ENCODE assay signal across 8 cellular contexts in genomic region chr11:13335319-13335718, GRCh38. TPM values are rescaled to one million over a fixed set of nuclear protein-coding genes. Genes with fewer than 3 reads are reported as not detected.
A peak's percentile ranks its signal among the peaks of the same experiment; 100 is the strongest.
DNase-seq lines count a peak whose midpoint lies in the region; ATAC-seq and TF ChIP-seq lines count a peak whose summit lies in the region.

No MANE protein-coding gene starts in this region.

- intact Hi-C loops in activated B cell treated with CpG ODN at 0.5 μM for 24 hours (cut with micrococcal nuclease) = loop anchor here (1.0 to 5.0 kb wide), 6 partner anchors 59 to 923 kb away; partner anchors contain the start of gene BMAL1

- peak; percentile 39 for ATAC-seq in HG02938 (IDR thresholded peaks at IDR 0.05; ENCODE audit: unreplicated experiment)
- ATAC-seq in activated B cell treated with CpG ODN at 0.5 μM for 24 hours (ENCODE audit: low read depth) = peak; percentile 82
- ATAC-seq in central memory CD8-positive, alpha-beta T cell (replicated peaks; ENCODE audit: extremely low read depth, poor library complexity, severe bottlenecking) = peak; percentile 55
- ATAC-seq in GM19463 (IDR thresholded peaks at IDR 0.05; ENCODE audit: unreplicated experiment) = no peak

- H3K4me3 Mint-ChIP-seq in activated B cell treated with CpG ODN at 0.5 μM for 24 hours = no peak overlapping the region
- H3K4me3 Mint-ChIP-seq in central memory CD8-positive, alpha-beta T cell = no peak overlapping the region

- peak; percentile 88 for TF ChIP-seq CTCF in GM12873 (IDR thresholded peaks at IDR 0.05; ENCODE audit: insufficient read depth, low read depth, low read length, missing control alignments)
- no peak for TF ChIP-seq CTCF in activated B cell treated with CpG ODN at 0.5 μM for 24 hours (IDR thresholded peaks at IDR 0.05)
- TF ChIP-seq CTCF in liver (IDR thresholded peaks at IDR 0.05; ENCODE audit: low read depth, low read length, missing input control) = peak; percentile 77

- no peaks in the 10 kb centered on the region for H3K27me3 Mint-ChIP-seq in activated B cell treated with CpG ODN at 0.5 μM for 24 hours
- no peaks in the 10 kb centered on the region for H3K27me3 Mint-ChIP-seq in central memory CD8-positive, alpha-beta T cell

- H3K27ac ChIP-seq in liver (ENCODE audit: low read depth in 1 of 2, low read length in 2 of 2) = no peak overlapping the region

- peak; percentile 88 to 90 for TF ChIP-seq RAD21 in liver (IDR thresholded peaks at IDR 0.05)

- H3K9me3 ChIP-seq in liver (ENCODE audit: control insufficient read depth in 4 of 4, low read length in 3 of 4) = no peaks in the 10 kb centered on the region

- H3K4me3 ChIP-seq in liver (ENCODE audit: low read depth in 1 of 3, low read length in 3 of 3) = no peak overlapping the region

- peaks cover 36 to 92% (median 91%) of the 10 kb centered on the region in 4 donors for H3K4me1 ChIP-seq in liver (ENCODE audit: control insufficient read depth in 4 of 4, insufficient read depth in 4 of 4, low read length in 3 of 4)

- CTCF ChIA-PET in activated B cell treated with CpG ODN at 0.5 μM for 24 hours (lab: Charles Lee) = interaction anchor here (0.7 to 2.8 kb wide), 11 partner anchors 9 to 1004 kb away, joined by 3 to 15 read pairs (median 5); no protein-coding TSS in a partner anchor

- H3K9ac ChIP-seq in liver (ENCODE audit: low read depth in 1 of 2, low read length in 2 of 2) = no peak overlapping the region

- no peaks in the 10 kb centered on the region for H3K36me3 Mint-ChIP-seq in activated B cell treated with CpG ODN at 0.5 μM for 24 hours (ENCODE audit: low read depth)
- peaks cover 3% of the 10 kb centered on the region for H3K36me3 Mint-ChIP-seq in central memory CD8-positive, alpha-beta T cell (ENCODE audit: insufficient read depth)

- H3K27ac Mint-ChIP-seq in activated B cell treated with CpG ODN at 0.5 μM for 24 hours = no peak overlapping the region
- no peak overlapping the region for H3K27ac Mint-ChIP-seq in central memory CD8-positive, alpha-beta T cell (ENCODE audit: low read depth)

- POLR2A ChIA-PET in activated B cell treated with CpG ODN at 0.5 μM for 24 hours (lab: Charles Lee) = no interaction called here

- WGBS in liver = 21% methylated on average over 5 of the region's 5 CpGs

- H3K9me3 Mint-ChIP-seq in activated B cell treated with CpG ODN at 0.5 μM for 24 hours = no peaks in the 10 kb centered on the region
- H3K9me3 Mint-ChIP-seq in central memory CD8-positive, alpha-beta T cell = no peaks in the 10 kb centered on the region

- peaks cover 48% of the 10 kb centered on the region for H3K4me1 Mint-ChIP-seq in activated B cell treated with CpG ODN at 0.5 μM for 24 hours
- H3K4me1 Mint-ChIP-seq in central memory CD8-positive, alpha-beta T cell = peaks cover 67% of the 10 kb centered on the region

- no peaks in the 10 kb centered on the region for H3K36me3 ChIP-seq in liver (ENCODE audit: control insufficient read depth in 4 of 4, insufficient read depth in 3 of 4, low read depth in 1 of 4, low read length in 3 of 4)

- DNase-seq in NCI-H2227 treated with DMSO at 0.1 percent for 48 hours (lab: John Stamatoyannopoulos, UW) (peak; percentile 25), activated B cell treated with CpG ODN at 0.5 μM for 24 hours (no peak)
- peak; percentile 55 to 61 for DNase-seq in central memory CD8-positive, alpha-beta T cell (ENCODE audit: low spot score in 2 of 2)
- DNase-seq in stimulated activated CD8-positive, alpha-beta memory T cell treated with anti-CD3 and anti-CD28 coated beads, Interleukin-12 subunit alpha, Interleukin-12 subunit beta, amount 100 ng/mL, for 4 hours (ENCODE audit: low read depth) = peak; percentile 36

- no peaks in the 10 kb centered on the region for H3K27me3 ChIP-seq in liver (ENCODE audit: control insufficient read depth in 4 of 4, insufficient read depth in 4 of 4, low read length in 3 of 4)

TF ChIP-seq in liver, 16 proteins besides CTCF, POLR2A, EP300 and RAD21:
- TF ChIP-seq REST (IDR thresholded peaks at IDR 0.05) (no peak), ZBTB33 (IDR thresholded peaks at IDR 0.05) (no peak), NR2F2 (IDR thresholded peaks at IDR 0.05) (no peak), FOXA2 (IDR thresholded peaks at IDR 0.05) (no peak), SP1 (IDR thresholded peaks at IDR 0.05) (no peak), FOXA1 (IDR thresholded peaks at IDR 0.05) (peak; percentile 21), RXRA (IDR thresholded peaks at IDR 0.05) (peak in 1 of 2 donors; percentile 14), EGR1 (IDR thresholded peaks at IDR 0.05; ENCODE audit: low read depth in 2 of 2) (no peak), TAF1 (conservative IDR thresholded peaks at IDR 0.05) (no peak), GABPA (IDR thresholded peaks at IDR 0.05 in 1 of 2, conservative IDR thresholded peaks at IDR 0.05 in 1 of 2) (no peak), JUND (IDR thresholded peaks at IDR 0.05) (no peak)
- TF ChIP-seq, protein P1, sequence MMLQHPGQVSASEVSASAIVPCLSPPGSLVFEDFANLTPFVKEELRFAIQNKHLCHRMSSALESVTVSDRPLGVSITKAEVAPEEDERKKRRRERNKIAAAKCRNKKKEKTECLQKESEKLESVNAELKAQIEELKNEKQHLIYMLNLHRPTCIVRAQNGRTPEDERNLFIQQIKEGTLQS (IDR thresholded peaks at IDR 0.05) = no peak
- TF ChIP-seq, protein P2, sequence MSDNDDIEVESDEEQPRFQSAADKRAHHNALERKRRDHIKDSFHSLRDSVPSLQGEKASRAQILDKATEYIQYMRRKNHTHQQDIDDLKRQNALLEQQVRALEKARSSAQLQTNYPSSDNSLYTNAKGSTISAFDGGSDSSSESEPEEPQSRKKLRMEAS (IDR thresholded peaks at IDR 0.05) = no peak

RNA-seq across cellular contexts. Expression of gene BMAL1, which starts 57.7 kb away (rescaled TPM):
- 21.9 and 30.1 TPM in 2 replicates for total RNA-seq in activated B cell treated with CpG ODN at 0.5 μM for 24 hours
- 10 to 100 TPM in 1 of 2 donors, 1 to 10 TPM in 1; 4.7 to 39.0 TPM for total RNA-seq in liver
- 10 to 100 TPM; 12.3 to 17.7 TPM for polyA plus RNA-seq in liver
